17 cellular contexts compared by ENCODE assay signal in genomic region chr4:159069922-159070321, GRCh38. TPM values are rescaled to one million over a fixed set of nuclear protein-coding genes. Genes with fewer than 3 reads are reported as not detected.
A peak's percentile ranks its signal among the peaks of the same experiment; 100 is the strongest.
DNase-seq lines count a peak whose midpoint lies in the region; ATAC-seq and TF ChIP-seq lines count a peak whose summit lies in the region.
"Had no signal": no experiment of that assay in that cellular context is flagged by ENCODE, and none has a peak within 500 bp of the region (broad histone marks: within the 10 kb centered on the region; RNA-seq: fewer than 3 reads in every experiment).

No MANE protein-coding gene starts in this region.

- H3K79me1 ChIP-seq in mesenchymal stem cell (replicated peaks; ENCODE audit: low read length, poor library complexity, severe bottlenecking), result no peaks in the 10 kb centered on the region

- H4K8ac ChIP-seq in mesenchymal stem cell (ENCODE audit: low read length), result no peak overlapping the region

- H3K18ac ChIP-seq in mesenchymal stem cell (ENCODE audit: low read depth in 1 of 2, low read length in 2 of 2), result no peak overlapping the region

- no peak overlapping the region for H3K4ac ChIP-seq in mesenchymal stem cell (ENCODE audit: low read depth in 1 of 2, low read length in 2 of 2)

- intact Hi-C loops in sigmoid colon (cut with DNase I), result no loop called here

- no peaks in the 10 kb centered on the region for H3K27me3 ChIP-seq in mesenchymal stem cell (ENCODE audit: control insufficient read depth in 1 of 2, insufficient read depth in 1 of 2, low read length in 2 of 2)
- no peaks in the 10 kb centered on the region for H3K27me3 ChIP-seq in sigmoid colon
- H3K27me3 ChIP-seq: BLaER1 treated with 17β-estradiol and CSF1 and Interleukin-3, amounts not matched to agents 10 nM and 100 nM; dorsolateral prefrontal cortex; neural progenitor cell; right lobe of liver had no signal

- no peak overlapping the region for H3K4me3 ChIP-seq in astrocyte of the spinal cord (ENCODE audit: low read depth, low read length)
- no peak overlapping the region for H3K4me3 ChIP-seq in mesenchymal stem cell (ENCODE audit: insufficient read depth in 1 of 2, low read depth in 1 of 2, low read length in 2 of 2)
- H3K4me3 ChIP-seq in sigmoid colon, result no peak overlapping the region
- H3K4me3 ChIP-seq: BLaER1 treated with 17β-estradiol and CSF1 and Interleukin-3, amounts not matched to agents 10 nM and 100 nM; neural progenitor cell; right lobe of liver had no signal

- DNase-seq in Ammon's horn (ENCODE audit: low spot score), result peak; percentile 33
- peak; percentile 73 for DNase-seq in HS-5 (ENCODE audit: low read depth)
- peak; percentile 75 for DNase-seq in astrocyte of the spinal cord (ENCODE audit: low read depth, low spot score)
- no peak for DNase-seq in mesenchymal stem cell
- DNase-seq in sigmoid colon, result no peak
- DNase-seq in NCI-H1092 treated with DMSO at 0.1 percent for 48 hours (lab: John Stamatoyannopoulos, UW), result no peak
- DNase-seq: activated effector memory CD4-positive, alpha-beta T cell treated with anti-CD3 and anti-CD28 coated beads, Interleukin-2, amount 50 U/mL, for 16 hours; aorta; dorsolateral prefrontal cortex; NCI-H1930; NCI-H526 treated with DMSO at 0.1 percent for 48 hours; right lobe of liver had no signal

- H3K9ac ChIP-seq in mesenchymal stem cell (ENCODE audit: low read length), result peak overlapping the region; percentile 35
- H3K9ac ChIP-seq: BLaER1 treated with 17β-estradiol and CSF1 and Interleukin-3, amounts not matched to agents 10 nM and 100 nM; neural progenitor cell had no signal

- no peak overlapping the region for H3K23ac ChIP-seq in mesenchymal stem cell (ENCODE audit: low read length in 2 of 2)

- in situ Hi-C loops in astrocyte of the spinal cord (cut with HindIII; ENCODE audit: low sequenced_read_pairs), result no loop called here

- H4K91ac ChIP-seq in mesenchymal stem cell (ENCODE audit: low read length), result no peak overlapping the region

- H3K36me3 ChIP-seq in mesenchymal stem cell (ENCODE audit: control insufficient read depth in 1 of 2, insufficient read depth in 2 of 2, low read depth in 1 of 2, low read length in 2 of 2) (no peaks in the 10 kb centered on the region), sigmoid colon (no peaks in the 10 kb centered on the region)
- H3K36me3 ChIP-seq: BLaER1 treated with 17β-estradiol and CSF1 and Interleukin-3, amounts not matched to agents 10 nM and 100 nM; neural progenitor cell; right lobe of liver had no signal

- no peak overlapping the region for H2BK12ac ChIP-seq in mesenchymal stem cell (ENCODE audit: low read length in 2 of 2)

- H2BK5ac ChIP-seq in mesenchymal stem cell (ENCODE audit: low read depth, low read length, poor library complexity, severe bottlenecking), result no peak overlapping the region

- H3K9me3 ChIP-seq in mesenchymal stem cell (ENCODE audit: control insufficient read depth, low read length) (no peaks in the 10 kb centered on the region), sigmoid colon (no peaks in the 10 kb centered on the region)
- H3K9me3 ChIP-seq: BLaER1 treated with 17β-estradiol and CSF1 and Interleukin-3, amounts not matched to agents 10 nM and 100 nM; right lobe of liver had no signal

- TF ChIP-seq EP300 in sigmoid colon (IDR thresholded peaks at IDR 0.05), result no peak

- no peak overlapping the region for H3K4me2 ChIP-seq in mesenchymal stem cell (ENCODE audit: low read length, poor library complexity, severe bottlenecking)
- H3K4me2 ChIP-seq: BLaER1 treated with 17β-estradiol and CSF1 and Interleukin-3, amounts not matched to agents 10 nM and 100 nM; neural progenitor cell had no signal

- no peak overlapping the region for H2AFZ ChIP-seq in mesenchymal stem cell (ENCODE audit: low read depth, low read length)
- H2AFZ ChIP-seq: neural progenitor cell had no signal

- H3K27ac ChIP-seq in mesenchymal stem cell (ENCODE audit: low read length, poor library complexity, severe bottlenecking) (no peak overlapping the region), sigmoid colon (no peak overlapping the region)
- H3K27ac ChIP-seq: BLaER1 treated with 17β-estradiol and CSF1 and Interleukin-3, amounts not matched to agents 10 nM and 100 nM; neural progenitor cell; right lobe of liver had no signal

- no peak for ATAC-seq in GM21576 (IDR thresholded peaks at IDR 0.05; ENCODE audit: unreplicated experiment)
- ATAC-seq in HG02973 (IDR thresholded peaks at IDR 0.05; ENCODE audit: unreplicated experiment), result no peak
- ATAC-seq: right lobe of liver, WTC11 had no signal

- no peak for TF ChIP-seq POLR2A in sigmoid colon (IDR thresholded peaks at IDR 0.05)

- 86% methylated on average over 1 of the region's 3 CpGs for WGBS in mesenchymal stem cell
- WGBS in sigmoid colon, 2 donors, result 17 to 49% methylated on average over 3 of the region's 3 CpGs

- H2BK120ac ChIP-seq in mesenchymal stem cell (ENCODE audit: low read depth, low read length), result no peak overlapping the region

- no peak overlapping the region for H2AK5ac ChIP-seq in mesenchymal stem cell (ENCODE audit: low read length, severe bottlenecking)

- TF ChIP-seq CTCF in astrocyte of the spinal cord (IDR thresholded peaks at IDR 0.05; ENCODE audit: low read depth, low read length), result no peak
- TF ChIP-seq CTCF in sigmoid colon (IDR thresholded peaks at IDR 0.05), result no peak

- peaks cover 3% of the 10 kb centered on the region for H3K4me1 ChIP-seq in mesenchymal stem cell (ENCODE audit: control insufficient read depth, insufficient read depth, low read depth, low read length)
- H3K4me1 ChIP-seq in sigmoid colon, result peaks cover 0 to 5% (median 0%) of the 10 kb centered on the region in 4 donors
- H3K4me1 ChIP-seq: BLaER1 treated with 17β-estradiol and CSF1 and Interleukin-3, amounts not matched to agents 10 nM and 100 nM; neural progenitor cell; right lobe of liver had no signal

- H3K14ac ChIP-seq in mesenchymal stem cell (ENCODE audit: low read length in 2 of 2), result no peak overlapping the region

- no peak overlapping the region for H2BK15ac ChIP-seq in mesenchymal stem cell (ENCODE audit: low read depth, poor library complexity, severe bottlenecking)

RNA-seq across cellular contexts. Expression of gene RAPGEF2, which starts 33.0 kb away (rescaled TPM):
- 26.5 TPM for polyA plus RNA-seq in mesenchymal stem cell (2013, experiment 1 of 2)
- polyA plus RNA-seq in mesenchymal stem cell (2013, experiment 2 of 2), result 23.5 TPM
- 10 to 100 TPM; 34.2 to 63.1 (median 55.9) TPM for total RNA-seq in sigmoid colon
- polyA plus RNA-seq in sigmoid colon, result 10 to 100 TPM in 2 of 3 donors, 1 to 10 TPM in 1; 7.8 to 18.5 (median 10.7) TPM

Comparison
In these comparisons a context has a peak if more than half of its experiments do, and no peak if none do; other contexts are left out.
1. DNase-seq: peak in Ammon's horn (single experiment), HS-5 (single experiment) and astrocyte of the spinal cord (single experiment); none in mesenchymal stem cell (single experiment), sigmoid colon (single experiment) and NCI-H1092 treated with DMSO at 0.1 percent for 48 hours (single experiment).